In genomic region chr1:224517171-224517570, GRCh38 we compare ENCODE assay signal across 23 cellular contexts.
"Had no signal": no experiment of that assay in that cellular context is flagged by ENCODE, and none has a peak within 500 bp of the region (broad histone marks: within the 10 kb centered on the region; RNA-seq: fewer than 3 reads in every experiment).

No MANE protein-coding gene starts in this region.

- H3K4me3 Mint-ChIP-seq: activated CD8-positive, alpha-beta T cell treated with anti-CD3 and anti-CD28 coated beads, Interleukin-2, amount 10 ng/mL, durations not matched to agents 7 days and 5 days; activated naive CD4-positive, alpha-beta T cell treated with anti-CD3 and anti-CD28 coated beads, Interleukin-2, amount 50 U/mL, for 24 hours; activated T-cell treated with anti-CD3 and anti-CD28 coated beads, Interleukin-2, amount 50 U/mL, for 24 hours; activated T-helper 1 cell treated with anti-CD3 and anti-CD28 coated beads, Interleukin-12 subunit alpha, Interleukin-12 subunit beta, Interleukin-2, Interleukin-4 antibody, amounts not matched to agents 30 ng/mL and 10 ng/mL and 1 ng/mL, durations not matched to agents 14 hours and 24 hours and 36 hours; T-helper 1 cell treated with Interleukin-12 subunit alpha and Interleukin-12 subunit beta and Interleukin-4 antibody, amounts not matched to agents 30 μg/mL and 1 μg/mL, for 36 hours; WTC11 had no signal

- H3K27me3 Mint-ChIP-seq: activated naive CD4-positive, alpha-beta T cell treated with anti-CD3 and anti-CD28 coated beads, Interleukin-2, amount 50 U/mL, for 24 hours; activated T-cell treated with anti-CD3 and anti-CD28 coated beads, Interleukin-2, amount 50 U/mL, for 24 hours had no signal

- DNase-seq: activated CD4-positive, alpha-beta T cell treated with anti-CD3 and anti-CD28 coated beads for 48 hours; activated CD4-positive, alpha-beta T cell treated with anti-CD3 and anti-CD28 coated beads, Interleukin-2, amount 50 U/mL, for 4 hours; activated CD4-positive, CD25-positive, alpha-beta regulatory T cell treated with anti-CD3 and anti-CD28 coated beads, Interleukin-2, amount 50 U/mL, for 72 hours; activated CD8-positive, alpha-beta memory T cell treated with anti-CD3 and anti-CD28 coated beads, Interleukin-2, amount 50 U/mL, for 48 hours; activated CD8-positive, alpha-beta T cell treated with anti-CD3 and anti-CD28 coated beads, Interleukin-2, amount 10 ng/mL, durations not matched to agents 7 days and 5 days; activated effector memory CD4-positive, alpha-beta T cell treated with Interleukin-2 at 50 U/mL for 16 hours; activated naive CD4-positive, alpha-beta T cell; activated T-cell treated with anti-CD3 and anti-CD28 coated beads, Interleukin-2, amount 50 U/mL, for 24 hours; amniotic stem cell; brain microvascular endothelial cell; MV-4-11; NCI-H1092 treated with DMSO at 0.1 percent for 48 hours; NCI-H1417 treated with DMSO at 0.1 percent for 48 hours; NCI-H187; NCI-H2081; NCI-H510A treated with DMSO at 0.1 percent for 48 hours; NCI-H69; NK-92 treated with Interleukin-12 subunit alpha and Interleukin-12 subunit beta, amount 100 ng/mL, for 24 hours; SHP77 treated with DMSO at 0.1 percent for 48 hours had no signal

- H3K36me3 Mint-ChIP-seq: WTC11 had no signal

- H3K9me3 Mint-ChIP-seq: activated naive CD4-positive, alpha-beta T cell treated with anti-CD3 and anti-CD28 coated beads, Interleukin-2, amount 50 U/mL, for 24 hours; activated T-cell treated with anti-CD3 and anti-CD28 coated beads, Interleukin-2, amount 50 U/mL, for 24 hours; activated T-helper 1 cell treated with anti-CD3 and anti-CD28 coated beads, Interleukin-12 subunit alpha, Interleukin-12 subunit beta, Interleukin-2, Interleukin-4 antibody, amounts not matched to agents 30 ng/mL and 10 ng/mL and 1 ng/mL, durations not matched to agents 14 hours and 24 hours and 36 hours; T-helper 1 cell treated with Interleukin-12 subunit alpha and Interleukin-12 subunit beta and Interleukin-4 antibody, amounts not matched to agents 30 μg/mL and 1 μg/mL, for 36 hours had no signal

- H3K27ac Mint-ChIP-seq: activated CD8-positive, alpha-beta T cell treated with anti-CD3 and anti-CD28 coated beads, Interleukin-2, amount 10 ng/mL, durations not matched to agents 7 days and 5 days; activated naive CD4-positive, alpha-beta T cell treated with anti-CD3 and anti-CD28 coated beads, Interleukin-2, amount 50 U/mL, for 24 hours; activated T-cell treated with anti-CD3 and anti-CD28 coated beads, Interleukin-2, amount 50 U/mL, for 24 hours; activated T-helper 1 cell treated with anti-CD3 and anti-CD28 coated beads, Interleukin-12 subunit alpha, Interleukin-12 subunit beta, Interleukin-2, Interleukin-4 antibody, amounts not matched to agents 30 ng/mL and 10 ng/mL and 1 ng/mL, durations not matched to agents 14 hours and 24 hours and 36 hours; T-helper 1 cell treated with Interleukin-12 subunit alpha and Interleukin-12 subunit beta and Interleukin-4 antibody, amounts not matched to agents 30 μg/mL and 1 μg/mL, for 36 hours; WTC11 had no signal
